9 cellular contexts compared by ENCODE assay signal in the genomic region with DNA sequence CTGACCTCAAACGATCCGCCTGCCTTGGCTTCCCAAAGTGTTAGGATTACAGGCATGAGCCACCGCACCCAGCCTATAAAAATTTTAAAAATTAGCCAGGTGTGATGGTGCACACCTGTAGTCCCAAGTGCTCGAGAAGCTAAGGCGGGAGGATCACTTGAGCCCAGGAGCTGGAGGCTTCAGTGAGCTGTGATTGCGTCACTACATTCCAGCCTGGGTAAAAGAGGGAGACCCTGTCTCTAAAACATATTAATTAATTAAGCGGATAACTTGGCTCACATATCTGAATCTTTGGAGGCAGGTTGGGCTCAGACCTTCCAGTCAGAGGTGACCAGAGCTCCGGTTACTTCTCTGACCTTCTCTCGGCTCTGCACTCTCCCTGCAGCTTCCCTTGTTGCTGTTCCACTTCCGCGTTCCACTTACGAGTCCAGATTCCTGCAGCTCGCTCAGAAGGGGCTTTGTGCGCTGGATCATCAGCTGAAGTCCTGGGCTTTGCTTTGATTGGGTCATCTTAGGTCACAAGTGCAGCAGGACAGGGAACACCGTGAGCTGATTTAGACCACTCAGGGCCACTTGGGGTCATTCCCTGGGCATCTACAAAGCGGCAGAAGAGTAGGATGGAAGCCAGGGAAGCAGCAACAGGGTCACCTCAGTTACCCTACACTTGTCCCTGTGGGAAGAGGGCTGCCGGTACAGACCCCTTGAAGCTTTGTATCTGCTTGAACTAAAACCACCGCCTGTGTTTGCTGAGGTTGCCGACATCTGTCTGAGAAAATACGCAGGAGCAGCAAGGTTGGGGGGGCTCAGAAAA. TPM values are rescaled to one million over a fixed set of nuclear protein-coding genes. Genes with fewer than 3 reads are reported as not detected.
A peak's percentile ranks its signal among the peaks of the same experiment; 100 is the strongest.
DNase-seq lines count a peak whose midpoint lies in the region; ATAC-seq and TF ChIP-seq lines count a peak whose summit lies in the region.
"Had no signal": no experiment of that assay in that cellular context is flagged by ENCODE, and none has a peak within 500 bp of the region (broad histone marks: within the 10 kb centered on the region; RNA-seq: fewer than 3 reads in every experiment).

No MANE protein-coding gene starts in this region.

- H3K36me3 ChIP-seq in SJCRH30: no peaks in the 10 kb centered on the region; the same call in 1 of the 2 replicates

- H3K4me3 ChIP-seq in SJCRH30: peak overlapping the region; percentile 2; the same call in 1 of the 2 replicates
- no peak overlapping the region for H3K4me3 ChIP-seq in fibroblast of villous mesenchyme (ENCODE audit: low read depth, low read length)

- no peak for TF ChIP-seq CTCF in fibroblast of villous mesenchyme (IDR thresholded peaks at IDR 0.05; ENCODE audit: insufficient read depth, low read depth, low read length)

- no peaks in the 10 kb centered on the region for H3K9me3 ChIP-seq in SJCRH30 (replicated peaks)

- ATAC-seq in HG03139 (IDR thresholded peaks at IDR 0.05; ENCODE audit: unreplicated experiment): no peak
- no peak for ATAC-seq in HG02642 (IDR thresholded peaks at IDR 0.05; ENCODE audit: poor library complexity, unreplicated experiment)

- no peak overlapping the region for H3K27ac ChIP-seq in SJCRH30

- peak; percentile 49 for DNase-seq in EL
- DNase-seq in SJCRH30: no peak
- peak; percentile 51 for DNase-seq in fibroblast of villous mesenchyme (ENCODE audit: low read depth)
- DNase-seq in renal cortical epithelial cell (ENCODE audit: low read depth): peak; percentile 84
- no peak for DNase-seq in NCI-H1105 (lab: John Stamatoyannopoulos, UW)
- no peak for DNase-seq in activated CD4-positive, alpha-beta T cell treated with anti-CD3 and anti-CD28 coated beads for 1 hour
- DNase-seq: Kasumi-1 had no signal

- H3K4me1 ChIP-seq in SJCRH30: no peaks in the 10 kb centered on the region

- H3K27me3 ChIP-seq in SJCRH30: no peaks in the 10 kb centered on the region

RNA-seq across cellular contexts. Expression of gene ARPC1B, which starts 2.0 kb away (rescaled TPM):
- total RNA-seq in SJCRH30 (2014; rRNA removed; shearing (Covaris generic)): 40.9 and 42.2 TPM in 2 replicates
- total RNA-seq in fibroblast of villous mesenchyme (186 and 241 TPM in 2 replicates), renal cortical epithelial cell (565 and 690 TPM in 2 replicates)

RNA-seq across cellular contexts. Expression of gene PDAP1, which starts 35.9 kb away (rescaled TPM):
- total RNA-seq in SJCRH30 (2014; rRNA removed; shearing (Covaris generic)): 72.8 and 76.8 TPM in 2 replicates
- 34.5 and 38.0 TPM in 2 replicates for total RNA-seq in fibroblast of villous mesenchyme
- total RNA-seq in renal cortical epithelial cell: 77.4 and 89.1 TPM in 2 replicates

RNA-seq across cellular contexts. Expression of gene BUD31, which starts 36.3 kb away (rescaled TPM):
- 132 and 136 TPM in 2 replicates for total RNA-seq in SJCRH30 (2014; rRNA removed; shearing (Covaris generic))
- total RNA-seq in fibroblast of villous mesenchyme (101 and 170 TPM in 2 replicates), renal cortical epithelial cell (77.7 and 128 TPM in 2 replicates)

RNA-seq across cellular contexts. Expression of gene ARPC1A, which starts 46.8 kb away (rescaled TPM):
- total RNA-seq in SJCRH30 (2014; rRNA removed; shearing (Covaris generic)): 130 and 132 TPM in 2 replicates
- total RNA-seq in fibroblast of villous mesenchyme: 158 and 160 TPM in 2 replicates
- 101 and 169 TPM in 2 replicates for total RNA-seq in renal cortical epithelial cell

Comparison
In these comparisons a context has a peak if more than half of its experiments do, and no peak if none do; other contexts are left out.
1. DNase-seq: peak in EL (single experiment), fibroblast of villous mesenchyme (single experiment) and renal cortical epithelial cell (single experiment); none in SJCRH30 (0 of 2), NCI-H1105 (single experiment) and activated CD4-positive, alpha-beta T cell treated with anti-CD3 and anti-CD28 coated beads for 1 hour (single experiment).